ENCODE assay signal across 16 cellular contexts in genomic region chr10:33152146-33152545, GRCh38.
A peak's percentile ranks its signal among the peaks of the same experiment; 100 is the strongest.
DNase-seq lines count a peak whose midpoint lies in the region; ATAC-seq and TF ChIP-seq lines count a peak whose summit lies in the region.
"Had no signal": no experiment of that assay in that cellular context is flagged by ENCODE, and none has a peak within 500 bp of the region (broad histone marks: within the 10 kb centered on the region; RNA-seq: fewer than 3 reads in every experiment).

No MANE protein-coding gene starts in this region.

- H3K4me1 ChIP-seq in right atrium auricular region: peaks cover 0 to 6% of the 10 kb centered on the region in 2 donors

- H3K4me3 ChIP-seq in choroid plexus epithelial cell (ENCODE audit: low read depth, low read length) (no peak overlapping the region), right atrium auricular region (no peak overlapping the region)

- intact Hi-C loops in Right ventricle myocardium inferior (cut with DNase I) (no loop called here), cardiac septum (cut with DNase I) (loop anchor here (5.0 to 10.0 kb wide), 2 partner anchors 35 to 357 kb away; no protein-coding TSS in a partner anchor)

- DNase-seq in Right ventricle myocardium inferior (ENCODE audit: missing footprints) (no peak), cardiac septum (ENCODE audit: low spot score) (no peak), choroid plexus epithelial cell (ENCODE audit: low read depth) (peak; percentile 44), right atrium auricular region (ENCODE audit: low spot score) (peak; percentile 63), MV-4-11 (lab: John Stamatoyannopoulos, UW) (no peak), NCI-H82 (lab: John Stamatoyannopoulos, UW) (no peak)
- no peak for DNase-seq in activated CD4-positive, alpha-beta T cell treated with anti-CD3 and anti-CD28 coated beads for 1 hour
- DNase-seq in activated T-cell treated with anti-CD3 and anti-CD28 coated beads, Interleukin-2, amount 50 U/mL, for 24 hours: no peak
- DNase-seq: Caco-2, H7, NCI-H1436 treated with DMSO at 0.1 percent for 48 hours, NCI-H2081, NCI-H226, NCI-H526, PC-3 had no signal

- no peaks in the 10 kb centered on the region for H3K9me3 ChIP-seq in right atrium auricular region

- no peak overlapping the region for H3K27ac Mint-ChIP-seq in activated T-cell treated with anti-CD3 and anti-CD28 coated beads, Interleukin-2, amount 50 U/mL, for 24 hours

- H3K27me3 ChIP-seq in right atrium auricular region: no peaks in the 10 kb centered on the region

- peak; percentile 81 for ATAC-seq in Right ventricle myocardium inferior
- ATAC-seq: PC-3 had no signal

- H3K4me3 Mint-ChIP-seq in activated T-cell treated with anti-CD3 and anti-CD28 coated beads, Interleukin-2, amount 50 U/mL, for 24 hours: no peak overlapping the region

- peaks cover 9% of the 10 kb centered on the region for H3K9me3 Mint-ChIP-seq in activated T-cell treated with anti-CD3 and anti-CD28 coated beads, Interleukin-2, amount 50 U/mL, for 24 hours

- H3K27me3 Mint-ChIP-seq in activated T-cell treated with anti-CD3 and anti-CD28 coated beads, Interleukin-2, amount 50 U/mL, for 24 hours: no peaks in the 10 kb centered on the region

- H3K4me1 Mint-ChIP-seq in activated T-cell treated with anti-CD3 and anti-CD28 coated beads, Interleukin-2, amount 50 U/mL, for 24 hours (ENCODE audit: low read depth): peaks cover 53% of the 10 kb centered on the region

- no peaks in the 10 kb centered on the region for H3K36me3 ChIP-seq in right atrium auricular region

- H3K27ac ChIP-seq in right atrium auricular region: peak overlapping the region in 1 of 2 donors; percentile 8
- H3K27ac ChIP-seq: C4-2B had no signal

- H3K36me3 Mint-ChIP-seq in activated T-cell treated with anti-CD3 and anti-CD28 coated beads, Interleukin-2, amount 50 U/mL, for 24 hours (ENCODE audit: low read depth): no peaks in the 10 kb centered on the region

- TF ChIP-seq CTCF in choroid plexus epithelial cell (conservative IDR thresholded peaks at IDR 0.05; ENCODE audit: low read depth, low read length) (no peak), right atrium auricular region (IDR thresholded peaks at IDR 0.05) (no peak)

Comparison
In these comparisons a context has a peak if more than half of its experiments do, and no peak if none do; other contexts are left out.
1. DNase-seq: peak in choroid plexus epithelial cell (single experiment) and right atrium auricular region (single experiment); none in Right ventricle myocardium inferior (single experiment), cardiac septum (single experiment), activated CD4-positive, alpha-beta T cell treated with anti-CD3 and anti-CD28 coated beads for 1 hour (single experiment), MV-4-11 (single experiment), activated T-cell treated with anti-CD3 and anti-CD28 coated beads, Interleukin-2, amount 50 U/mL, for 24 hours (single experiment) and NCI-H82 (single experiment).